2 cellular contexts compared by ENCODE assay signal in genomic region chr1:93323185-93323820, GRCh38.
TF ChIP-seq lines count a peak whose summit lies in the region.

No MANE protein-coding gene starts in this region.

TF ChIP-seq in GM23338, 12 proteins besides CTCF, POLR2A, EP300 and RAD21 (continued from another document):
- TF ChIP-seq ZNF462 (CRISPR knock-in tag; IDR thresholded peaks at IDR 0.05) (no peak), ZNF331 (CRISPR knock-in tag; IDR thresholded peaks at IDR 0.05; ENCODE audit: low read depth) (no peak), REST (IDR thresholded peaks at IDR 0.05; ENCODE audit: unreplicated experiment) (no peak), JUNB (IDR thresholded peaks at IDR 0.05; ENCODE audit: unreplicated experiment) (no peak), CREB1 (CRISPR knock-in tag; IDR thresholded peaks at IDR 0.05; ENCODE audit: low read depth) (no peak), ETS1 (IDR thresholded peaks at IDR 0.05) (no peak)

TF ChIP-seq in WTC11, 78 proteins besides CTCF, POLR2A, EP300 and RAD21 (continued from another document):
- TF ChIP-seq AFF4 (CRISPR knock-in tag; IDR thresholded peaks at IDR 0.05; ENCODE audit: borderline replicate concordance): no peak
- no peak for TF ChIP-seq CDX4 (CRISPR knock-in tag; IDR thresholded peaks at IDR 0.05; ENCODE audit: borderline replicate concordance)
- TF ChIP-seq ESRRA (CRISPR knock-in tag; IDR thresholded peaks at IDR 0.05; ENCODE audit: borderline replicate concordance): no peak
- TF ChIP-seq NFYB (CRISPR knock-in tag; conservative IDR thresholded peaks at IDR 0.05; ENCODE audit: low read depth): no peak
TF ChIP-seq in WTC11: peak in this region for 0.
